Comparison of ENCODE assay signal across 10 cellular contexts in the genomic region with DNA sequence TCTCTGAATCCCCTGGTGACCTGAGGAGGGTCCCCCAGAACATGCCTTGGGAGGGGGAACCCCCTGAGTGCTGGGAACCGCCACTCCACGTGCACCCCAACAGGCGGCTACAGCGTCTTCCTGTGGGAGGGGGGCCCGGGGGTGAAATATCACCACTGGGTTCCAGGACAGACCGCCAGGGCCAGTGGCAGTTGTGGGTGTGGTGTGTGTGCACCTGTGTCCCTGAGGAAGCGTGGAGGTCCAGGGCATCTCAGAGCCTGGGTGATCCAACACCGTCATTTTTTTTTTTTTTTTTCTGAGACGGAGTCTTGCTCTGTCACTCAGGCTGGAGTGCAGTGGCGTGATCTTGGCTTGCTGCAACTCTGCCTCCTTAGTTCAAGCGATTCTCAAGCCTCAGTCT. TPM values are rescaled to one million over a fixed set of nuclear protein-coding genes. Genes with fewer than 3 reads are reported as not detected.
DNase-seq lines count a peak whose midpoint lies in the region; ATAC-seq and TF ChIP-seq lines count a peak whose summit lies in the region.
"Had no signal": no experiment of that assay in that cellular context is flagged by ENCODE, and none has a peak within 500 bp of the region (broad histone marks: within the 10 kb centered on the region; RNA-seq: fewer than 3 reads in every experiment).

No MANE protein-coding gene starts in this region.

- H3K9me3 Mint-ChIP-seq in MCF 10A (ENCODE audit: unreplicated experiment) = no peaks in the 10 kb centered on the region
- no peaks in the 10 kb centered on the region for H3K9me3 Mint-ChIP-seq in activated T-cell treated with anti-CD3 and anti-CD28 coated beads, Interleukin-2, amount 50 U/mL, for 72 hours
- H3K9me3 Mint-ChIP-seq in naive thymus-derived CD4-positive, alpha-beta T cell = peaks cover 0 to 5% (median 0%) of the 10 kb centered on the region in 11 donors

- dilution Hi-C loops in mammary epithelial cell (cut with HindIII; ENCODE audit: low sequenced_read_pairs) = no loop called here

- peaks cover 34% of the 10 kb centered on the region for H3K4me1 ChIP-seq in mammary epithelial cell (ENCODE audit: insufficient read depth, low read length)
- peaks cover 16 to 21% of the 10 kb centered on the region in 2 donors for H3K4me1 ChIP-seq in naive thymus-derived CD4-positive, alpha-beta T cell (ENCODE audit: control insufficient read depth in 2 of 2, insufficient read depth in 2 of 2, low read length in 2 of 2)

- BruUV-seq in MCF 10A (replicated peaks; lab: Mats Ljungman, UMichigan) = no TSS peak
- no TSS peak for BruUV-seq in mammary epithelial cell (replicated peaks; lab: Mats Ljungman, UMichigan)

- no peak overlapping the region for H3K4me3 ChIP-seq in mammary epithelial cell (replicated peaks in 1 of 3; ENCODE audit: insufficient read depth in 1 of 3, low read depth in 2 of 3, low read length in 3 of 3)
- H3K4me3 ChIP-seq in naive thymus-derived CD4-positive, alpha-beta T cell (ENCODE audit: low read length) = peak overlapping the region; percentile 95

- CTCF ChIA-PET in MCF 10A (lab: Yijun Ruan, JAX) (no interaction called here), mammary epithelial cell (lab: Charles Lee; ENCODE audit: low non-redundant PET) (no interaction called here)
- CTCF ChIA-PET in naive thymus-derived CD4-positive, alpha-beta T cell (lab: Charles Lee) = interaction anchor here (0.6 to 8.5 kb wide), 3 partner anchors 21 to 54 kb away, joined by 3 to 82 read pairs (median 6); no protein-coding TSS in a partner anchor

- no peaks in the 10 kb centered on the region for H3K27me3 ChIP-seq in mammary epithelial cell (ENCODE audit: insufficient read depth, low read length)
- H3K27me3 ChIP-seq in naive thymus-derived CD4-positive, alpha-beta T cell (ENCODE audit: control insufficient read depth in 2 of 2, insufficient read depth in 2 of 2, low read length in 2 of 2) = no peaks in the 10 kb centered on the region

- peak overlapping the region; percentile 85 for H3K27ac Mint-ChIP-seq in MCF 10A (ENCODE audit: low read depth, unreplicated experiment)
- H3K27ac Mint-ChIP-seq in activated T-cell treated with anti-CD3 and anti-CD28 coated beads, Interleukin-2, amount 50 U/mL, for 72 hours = peak overlapping the region; percentile 94
- H3K27ac Mint-ChIP-seq in naive thymus-derived CD4-positive, alpha-beta T cell = peak overlapping the region; percentile 96 to 99 (median 97)

- H3K9me3 ChIP-seq in mammary epithelial cell (replicated peaks; ENCODE audit: insufficient read depth, low read length) = no peaks in the 10 kb centered on the region
- no peaks in the 10 kb centered on the region for H3K9me3 ChIP-seq in naive thymus-derived CD4-positive, alpha-beta T cell (ENCODE audit: control insufficient read depth in 2 of 3, low read length in 3 of 3)

- no peaks in the 10 kb centered on the region for H4K20me1 ChIP-seq in mammary epithelial cell (ENCODE audit: insufficient read depth, low read length)

- DNase-seq in MCF 10A (ENCODE audit: unreplicated experiment) = no peak
- no peak for DNase-seq in mammary epithelial cell
- DNase-seq in activated T-cell treated with anti-CD3 and anti-CD28 coated beads, Interleukin-2, amount 50 U/mL, for 72 hours = no peak
- DNase-seq in naive thymus-derived CD4-positive, alpha-beta T cell = peak in 2 of 9 donors; percentile 20 to 23
- no peak for DNase-seq in DMS53 treated with DMSO at 0.1 percent for 48 hours (lab: John Stamatoyannopoulos, UW; ENCODE audit: unreplicated experiment)
- DNase-seq in dermis blood vessel endothelial cell = no peak
- no peak for DNase-seq in globus pallidus (ENCODE audit: low spot score)
- DNase-seq: NCI-H187, OCI-M1 had no signal

- WGBS in mammary epithelial cell (ENCODE audit: low coverage, missing lambda C conversion rate) = 98% methylated on average over 5 of the region's 11 CpGs

- intact Hi-C loops in MCF 10A (cut with micrococcal nuclease) = no loop called here
- intact Hi-C loops in mammary epithelial cell (cut with micrococcal nuclease) = no loop called here
- intact Hi-C loops in naive thymus-derived CD4-positive, alpha-beta T cell (cut with micrococcal nuclease) = no loop called here

- H3K36me3 Mint-ChIP-seq in MCF 10A (ENCODE audit: insufficient read depth, unreplicated experiment) = peaks cover 22% of the 10 kb centered on the region
- peaks cover 23 to 41% of the 10 kb centered on the region in 2 donors for H3K36me3 Mint-ChIP-seq in activated T-cell treated with anti-CD3 and anti-CD28 coated beads, Interleukin-2, amount 50 U/mL, for 72 hours (ENCODE audit: insufficient read depth in 2 of 2)
- H3K36me3 Mint-ChIP-seq in naive thymus-derived CD4-positive, alpha-beta T cell = peaks cover 0 to 30% (median 8%) of the 10 kb centered on the region in 5 donors

- no peak overlapping the region for H3K27ac ChIP-seq in mammary epithelial cell (ENCODE audit: insufficient read depth, low read depth, low read length)
- peak overlapping the region; percentile 98 for H3K27ac ChIP-seq in naive thymus-derived CD4-positive, alpha-beta T cell (ENCODE audit: low read depth, low read length)

- in situ Hi-C loops in mammary epithelial cell (cut with MboI; ENCODE audit: low sequenced_read_pairs in 2 of 2) = no loop called here

- POLR2A ChIA-PET in MCF 10A (lab: Yijun Ruan, JAX) = interaction anchor here (0.6 kb wide), 1 partner anchor 1857 kb away, joined by 3 read pairs; no protein-coding TSS in a partner anchor
- POLR2A ChIA-PET in naive thymus-derived CD4-positive, alpha-beta T cell (lab: Charles Lee) = interaction anchor here (0.6 to 16.4 kb wide), 2 partner anchors 20 to 21 kb away, joined by 4 to 433 read pairs; no protein-coding TSS in a partner anchor

- H2AFZ ChIP-seq in mammary epithelial cell (ENCODE audit: low read depth, low read length) = no peak overlapping the region

- peaks cover 29% of the 10 kb centered on the region for H3K4me1 Mint-ChIP-seq in MCF 10A (ENCODE audit: insufficient read depth, unreplicated experiment)
- H3K4me1 Mint-ChIP-seq in activated T-cell treated with anti-CD3 and anti-CD28 coated beads, Interleukin-2, amount 50 U/mL, for 72 hours (ENCODE audit: low read depth) = peaks cover 28% of the 10 kb centered on the region
- H3K4me1 Mint-ChIP-seq in naive thymus-derived CD4-positive, alpha-beta T cell = peaks cover 24 to 44% (median 36%) of the 10 kb centered on the region in 7 donors

- H3K4me3 Mint-ChIP-seq in MCF 10A (ENCODE audit: unreplicated experiment) = peak overlapping the region; percentile 63
- peak overlapping the region; percentile 89 to 92 for H3K4me3 Mint-ChIP-seq in activated T-cell treated with anti-CD3 and anti-CD28 coated beads, Interleukin-2, amount 50 U/mL, for 72 hours
- H3K4me3 Mint-ChIP-seq in naive thymus-derived CD4-positive, alpha-beta T cell = peak overlapping the region; percentile 89 to 100 (median 94)

- no peaks in the 10 kb centered on the region for H3K36me3 ChIP-seq in mammary epithelial cell (ENCODE audit: insufficient read depth, low read length)
- peaks cover under 1 to 19% (median under 1%) of the 10 kb centered on the region in 3 experiments for H3K36me3 ChIP-seq in naive thymus-derived CD4-positive, alpha-beta T cell (ENCODE audit: control insufficient read depth in 2 of 3, insufficient read depth in 3 of 3, low read length in 3 of 3)

- TF ChIP-seq CTCF in MCF 10A (IDR thresholded peaks at IDR 0.05; ENCODE audit: unreplicated experiment) (no peak), mammary epithelial cell (conservative IDR thresholded peaks at IDR 0.05 in 1 of 2, IDR thresholded peaks at IDR 0.05 in 1 of 2; ENCODE audit: extremely low read depth in 1 of 2, insufficient read depth in 1 of 2, low read depth in 1 of 2, low read length in 2 of 2) (no peak)

- H3K9ac ChIP-seq in mammary epithelial cell (ENCODE audit: insufficient read depth, low read length) = no peak overlapping the region

- H3K27me3 Mint-ChIP-seq in MCF 10A (ENCODE audit: insufficient read depth, unreplicated experiment) = no peaks in the 10 kb centered on the region
- H3K27me3 Mint-ChIP-seq in activated T-cell treated with anti-CD3 and anti-CD28 coated beads, Interleukin-2, amount 50 U/mL, for 72 hours (ENCODE audit: low read depth) = no peaks in the 10 kb centered on the region
- H3K27me3 Mint-ChIP-seq in naive thymus-derived CD4-positive, alpha-beta T cell = peaks cover 0 to 3% (median 0%) of the 10 kb centered on the region in 5 donors

- peaks cover 21% of the 10 kb centered on the region for H3K79me2 ChIP-seq in mammary epithelial cell (ENCODE audit: insufficient read depth, low read length)

- H3K4me2 ChIP-seq in mammary epithelial cell (ENCODE audit: insufficient read depth, low read depth, low read length) = no peak overlapping the region

- ATAC-seq in activated T-cell treated with anti-CD3 and anti-CD28 coated beads, Interleukin-2, amount 50 U/mL, for 72 hours (replicated peaks in 1 of 2) = no peak
- ATAC-seq in naive thymus-derived CD4-positive, alpha-beta T cell = no peak
- no peak for ATAC-seq in esophagus mucosa

RNA-seq across cellular contexts. Expression of gene ADGRE5, which starts 4.2 kb away (rescaled TPM):
- total RNA-seq in MCF 10A (2022) = 44.5 and 47.9 TPM in 2 replicates
- 10 to 100 TPM; 19.3 to 35.4 TPM for total RNA-seq in mammary epithelial cell
- polyA plus RNA-seq in mammary epithelial cell = 17.5 TPM
- polyA minus RNA-seq in mammary epithelial cell = 26.7 TPM
- 100 to 1,000 TPM; 316 to 369 TPM for total RNA-seq in activated T-cell treated with anti-CD3 and anti-CD28 coated beads, Interleukin-2, amount 50 U/mL, for 72 hours
- total RNA-seq in naive thymus-derived CD4-positive, alpha-beta T cell = 1,000 to 10,000 TPM in 1 of 5 experiments, 100 to 1,000 TPM in 4; 128 to 1,529 (median 215) TPM
- 100 to 1,000 TPM; 122 to 214 TPM for polyA plus RNA-seq in naive thymus-derived CD4-positive, alpha-beta T cell
- total RNA-seq in esophagus mucosa = 4.8 TPM
- 5.3 and 12.7 TPM in 2 replicates for total RNA-seq in dermis blood vessel endothelial cell

RNA-seq across cellular contexts. Expression of gene DDX39A, which starts 33.6 kb away (rescaled TPM):
- total RNA-seq in MCF 10A (2022) = 62.1 and 65.4 TPM in 2 replicates
- 10 to 100 TPM; 34.0 to 74.4 TPM for total RNA-seq in mammary epithelial cell
- 108 TPM for polyA plus RNA-seq in mammary epithelial cell
- polyA minus RNA-seq in mammary epithelial cell = 67.1 TPM
- 100 to 1,000 TPM; 225 to 236 TPM for total RNA-seq in activated T-cell treated with anti-CD3 and anti-CD28 coated beads, Interleukin-2, amount 50 U/mL, for 72 hours
- 100 to 1,000 TPM; 135 to 288 (median 215) TPM for total RNA-seq in naive thymus-derived CD4-positive, alpha-beta T cell
- 100 to 1,000 TPM in 1 of 2 donors, 10 to 100 TPM in 1; 98.6 to 134 TPM for polyA plus RNA-seq in naive thymus-derived CD4-positive, alpha-beta T cell
- 59.6 TPM for total RNA-seq in esophagus mucosa
- 104 and 123 TPM in 2 replicates for total RNA-seq in dermis blood vessel endothelial cell

RNA-seq across cellular contexts. Expression of gene PKN1, which starts 47.6 kb away (rescaled TPM):
- total RNA-seq in MCF 10A (2022) (94.8 and 141 TPM in 2 replicates), mammary epithelial cell (10 to 100 TPM; 26.3 to 43.3 TPM), esophagus mucosa (10.5 TPM), dermis blood vessel endothelial cell (282 and 439 TPM in 2 replicates)
- 8.3 TPM for polyA plus RNA-seq in mammary epithelial cell
- 14.9 TPM for polyA minus RNA-seq in mammary epithelial cell
- total RNA-seq in activated T-cell treated with anti-CD3 and anti-CD28 coated beads, Interleukin-2, amount 50 U/mL, for 72 hours = 100 to 1,000 TPM; 239 to 278 TPM
- 100 to 1,000 TPM; 194 to 211 (median 206) TPM for total RNA-seq in naive thymus-derived CD4-positive, alpha-beta T cell
- 10 to 100 TPM; 47.2 to 88.2 TPM for polyA plus RNA-seq in naive thymus-derived CD4-positive, alpha-beta T cell
